Comparison of ENCODE assay signal across 10 cellular contexts in genomic region chr19:11504502-11505031, GRCh38. TPM values are rescaled to one million over a fixed set of nuclear protein-coding genes. Genes with fewer than 3 reads are reported as not detected.
DNase-seq lines count a peak whose midpoint lies in the region; ATAC-seq and TF ChIP-seq lines count a peak whose summit lies in the region.
"Had no signal": no experiment of that assay in that cellular context is flagged by ENCODE, and none has a peak within 500 bp of the region (broad histone marks: within the 10 kb centered on the region; RNA-seq: fewer than 3 reads in every experiment).

No MANE protein-coding gene starts in this region.

- ATAC-seq in naive thymus-derived CD8-positive, alpha-beta T cell: peak in 1 of 2 donors; percentile 7

- POLR2A ChIA-PET in naive thymus-derived CD8-positive, alpha-beta T cell (lab: Charles Lee): no interaction called here

- DNase-seq in BE2C (no peak), colonic mucosa (no peak), NCI-H82 (lab: John Stamatoyannopoulos, UW) (no peak), HuH-7 (ENCODE audit: low spot score) (no peak), AG08396 (ENCODE audit: low spot score) (no peak)
- DNase-seq in naive thymus-derived CD8-positive, alpha-beta T cell: no peak
- no peak for DNase-seq in stimulated activated CD4-positive, alpha-beta T cell treated with anti-CD3 and anti-CD28 coated beads, Interleukin-1b, Interleukin-23, amount 100 ng/mL, for 48 hours

- H3K4me2 ChIP-seq in KMS-11: peak overlapping the region; percentile 75

- 0 out of 2 replicates have a peak overlapping the region, but pooled peaks have one; percentile 39 for H2AFZ ChIP-seq in KMS-11 (ENCODE audit: low read depth)

- H3K4me3 ChIP-seq in BE2C (ENCODE audit: low read depth, low read length) (peak overlapping the region; percentile 66), KMS-11 (IDR thresholded peaks at IDR 0.05; ENCODE audit: insufficient read depth, low read depth, low read length) (no peak overlapping the region), colonic mucosa (peak overlapping the region; percentile 98)

- peak overlapping the region; percentile 34 to 98 (median 93) for H3K27ac Mint-ChIP-seq in naive thymus-derived CD8-positive, alpha-beta T cell

- H3K4me1 ChIP-seq in BE2C (peaks cover 5% of the 10 kb centered on the region), KMS-11 (ENCODE audit: low read depth, poor library complexity, severe bottlenecking) (peaks cover 10% of the 10 kb centered on the region), colonic mucosa (no peaks in the 10 kb centered on the region)

- H3K4me1 Mint-ChIP-seq in naive thymus-derived CD8-positive, alpha-beta T cell: peaks cover 9 to 15% (median 12%) of the 10 kb centered on the region in 4 donors

- H3K27me3 ChIP-seq in BE2C (no peaks in the 10 kb centered on the region), KMS-11 (ENCODE audit: insufficient read depth, low read depth) (no peaks in the 10 kb centered on the region), colonic mucosa (no peaks in the 10 kb centered on the region)

- TF ChIP-seq CTCF in BE2C (IDR thresholded peaks at IDR 0.05; ENCODE audit: low read depth, low read length) (no peak), KMS-11 (conservative IDR thresholded peaks at IDR 0.05; ENCODE audit: low read depth, low read length) (no peak), colonic mucosa (IDR thresholded peaks at IDR 0.05) (no peak)

- intact Hi-C loops in colonic mucosa (cut with DNase I): no loop called here

- no peaks in the 10 kb centered on the region for H3K79me2 ChIP-seq in KMS-11 (ENCODE audit: insufficient read depth, low read depth)

- H3K36me3 Mint-ChIP-seq in naive thymus-derived CD8-positive, alpha-beta T cell: peaks cover 0 to 6% (median 2%) of the 10 kb centered on the region in 3 donors

- H3K36me3 ChIP-seq in BE2C (peaks cover 12% of the 10 kb centered on the region), KMS-11 (ENCODE audit: insufficient read depth) (no peaks in the 10 kb centered on the region), colonic mucosa (no peaks in the 10 kb centered on the region)

- H3K9ac ChIP-seq in KMS-11: no peak overlapping the region
- peak overlapping the region; percentile 50 to 62 for H3K9ac ChIP-seq in colonic mucosa (ENCODE audit: low read depth in 2 of 2, low read length in 2 of 2)

- H3K9me3 Mint-ChIP-seq in naive thymus-derived CD8-positive, alpha-beta T cell: no peaks in the 10 kb centered on the region

- H3K9me3 ChIP-seq in BE2C (no peaks in the 10 kb centered on the region), colonic mucosa (no peaks in the 10 kb centered on the region)

- no peak overlapping the region for H3K27ac ChIP-seq in KMS-11
- H3K27ac ChIP-seq in colonic mucosa: peak overlapping the region; percentile 94

- H4K20me1 ChIP-seq in KMS-11 (ENCODE audit: insufficient read depth): no peaks in the 10 kb centered on the region

- H3K27me3 Mint-ChIP-seq in naive thymus-derived CD8-positive, alpha-beta T cell: peaks cover 0 to 2% (median 0%) of the 10 kb centered on the region in 5 donors

- peak overlapping the region; percentile 78 to 96 (median 88) for H3K4me3 Mint-ChIP-seq in naive thymus-derived CD8-positive, alpha-beta T cell

RNA-seq across cellular contexts. Expression of gene ZNF653, which starts 1.1 kb away (rescaled TPM):
- 15.6 TPM for polyA plus RNA-seq in BE2C (2012; ENCODE audit: insufficient read depth, insufficient read length, low read depth)
- total RNA-seq in colonic mucosa: 10 to 100 TPM; 10.6 to 14.2 TPM
- total RNA-seq in naive thymus-derived CD8-positive, alpha-beta T cell: 10 to 100 TPM; 15.3 to 18.1 TPM
- 1 to 10 TPM; 1.4 to 2.9 (median 1.7) TPM for polyA plus RNA-seq in naive thymus-derived CD8-positive, alpha-beta T cell

RNA-seq across cellular contexts. Expression of gene ELAVL3, which starts 23.7 kb away (rescaled TPM):
- polyA plus RNA-seq in BE2C (2012; ENCODE audit: insufficient read depth, insufficient read length, low read depth): 91.7 TPM
- total RNA-seq in colonic mucosa: under 1 TPM; 0.25 to 0.50 TPM
- not detected for total RNA-seq in naive thymus-derived CD8-positive, alpha-beta T cell
- not detected for polyA plus RNA-seq in naive thymus-derived CD8-positive, alpha-beta T cell
- total RNA-seq: renal cortical epithelial cell, SK-MEL-5 had no signal

RNA-seq across cellular contexts. Expression of gene ECSIT, which starts 24.4 kb away (rescaled TPM):
- 291 TPM for polyA plus RNA-seq in BE2C (2012; ENCODE audit: insufficient read depth, insufficient read length, low read depth)
- 100 to 1,000 TPM in 1 of 2 donors, 10 to 100 TPM in 1; 62.8 to 124 TPM for total RNA-seq in colonic mucosa
- total RNA-seq in naive thymus-derived CD8-positive, alpha-beta T cell: 10 to 100 TPM; 47.1 to 50.8 TPM
- 10 to 100 TPM; 34.3 to 40.1 (median 35.4) TPM for polyA plus RNA-seq in naive thymus-derived CD8-positive, alpha-beta T cell

RNA-seq across cellular contexts. Expression of gene CNN1, which starts 34.1 kb away (rescaled TPM):
- polyA plus RNA-seq in BE2C (2012; ENCODE audit: insufficient read depth, insufficient read length, low read depth): 1.4 TPM
- total RNA-seq in colonic mucosa: 100 to 1,000 TPM in 1 of 2 donors, 10 to 100 TPM in 1; 10.7 to 354 TPM
- not detected for total RNA-seq in naive thymus-derived CD8-positive, alpha-beta T cell
- polyA plus RNA-seq in naive thymus-derived CD8-positive, alpha-beta T cell: not detected
- total RNA-seq: SK-MEL-5 had no signal

RNA-seq across cellular contexts. Expression of gene ELOF1, which starts 54.5 kb away (rescaled TPM):
- polyA plus RNA-seq in BE2C (2012; ENCODE audit: insufficient read depth, insufficient read length, low read depth): 314 TPM
- 10 to 100 TPM; 33.8 to 59.8 TPM for total RNA-seq in colonic mucosa
- total RNA-seq in naive thymus-derived CD8-positive, alpha-beta T cell: 10 to 100 TPM; 41.0 to 42.8 TPM
- polyA plus RNA-seq in naive thymus-derived CD8-positive, alpha-beta T cell: 10 to 100 TPM; 71.4 to 91.0 (median 90.6) TPM
